22 cellular contexts compared by ENCODE assay signal in the genomic region with DNA sequence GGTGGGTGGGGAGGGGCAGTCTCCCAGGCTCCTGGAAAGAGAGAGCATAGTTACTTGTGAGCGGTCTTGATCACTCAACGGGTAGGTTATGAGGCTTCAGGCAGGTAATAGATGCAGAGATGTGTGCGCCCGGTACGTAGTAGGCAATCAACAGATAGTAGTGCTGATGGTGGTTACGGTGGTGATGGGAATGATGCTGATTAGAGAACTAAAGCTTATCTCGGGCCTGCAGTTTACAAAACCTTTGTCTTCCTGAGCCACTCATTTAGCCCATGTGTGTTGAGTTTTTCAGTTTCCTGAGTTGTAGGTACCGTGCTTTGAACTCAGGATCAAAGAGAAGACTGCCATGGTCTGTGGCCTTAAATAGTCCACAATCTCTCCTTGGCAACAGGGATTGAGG.
DNase-seq lines count a peak whose midpoint lies in the region; ATAC-seq, FAIRE-seq and TF ChIP-seq lines count a peak whose summit lies in the region.
"Had no signal": no experiment of that assay in that cellular context is flagged by ENCODE, and none has a peak within 500 bp of the region (broad histone marks: within the 10 kb centered on the region; RNA-seq: fewer than 3 reads in every experiment).

No MANE protein-coding gene starts in this region.

- H3K36me3 ChIP-seq in K562 (ENCODE audit: control insufficient read depth, insufficient read depth, low read length), result no peaks in the 10 kb centered on the region
- H3K36me3 ChIP-seq: SJCRH30 had no signal

- POLR2A ChIA-PET in K562 (lab: Yijun Ruan, JAX), result no interaction called here

- no peak for TF ChIP-seq CTCF in K562 (IDR thresholded peaks at IDR 0.05 in 2 of 3, conservative IDR thresholded peaks at IDR 0.05 in 1 of 3; ENCODE audit: insufficient read depth in 2 of 3, low read depth in 1 of 3, low read length in 3 of 3)

- H3K9me1 ChIP-seq in K562 (ENCODE audit: control insufficient read depth, insufficient read depth, low read length), result no peaks in the 10 kb centered on the region

- no peak for TF ChIP-seq EP300 in K562 (IDR thresholded peaks at IDR 0.05; ENCODE audit: low read length)

- intact Hi-C loops in K562 (cut with micrococcal nuclease), result no loop called here

- no peak overlapping the region for H2AFZ ChIP-seq in K562 (ENCODE audit: low read depth, low read length)

- FAIRE-seq in K562 (lab: Jason Lieb, UNC), result peak; percentile 35
- FAIRE-seq: GM19239, H54, RCC 7860 had no signal

- ATAC-seq in K562 (no peak; the same call in 2 of the 3 replicates), GM21619 (IDR thresholded peaks at IDR 0.05; ENCODE audit: unreplicated experiment) (no peak)

- peaks cover 0 to 4% of the 10 kb centered on the region in 2 experiments; a peak in 3 of 5 replicates for H3K4me1 ChIP-seq in K562 (replicated peaks in 1 of 2; ENCODE audit: control insufficient read depth in 2 of 2, insufficient read depth in 2 of 2, low read length in 2 of 2)
- H3K4me1 ChIP-seq: SJCRH30 had no signal

- H3K27ac ChIP-seq in K562 (ENCODE audit: extremely low read depth, low read depth, low read length) (no peak overlapping the region), temporal lobe (ENCODE audit: low read depth, low read length) (peak overlapping the region; percentile 22)
- H3K27ac ChIP-seq: SJCRH30 had no signal

- peaks cover 4% of the 10 kb centered on the region for H3K36me3 Mint-ChIP-seq in activated naive CD8-positive, alpha-beta T cell
- H3K36me3 Mint-ChIP-seq in activated naive CD8-positive, alpha-beta T cell treated with anti-CD3 and anti-CD28 coated beads for 36 hours, result no peaks in the 10 kb centered on the region

- H3K27me3 ChIP-seq in K562 (ENCODE audit: control insufficient read depth in 2 of 2, insufficient read depth in 2 of 2, low read length in 2 of 2), result peaks cover 0 to 6% of the 10 kb centered on the region in 2 experiments; a peak in 3 of 5 replicates
- H3K27me3 ChIP-seq: SJCRH30 had no signal

- H3K4me3 ChIP-seq in Jurkat, Clone E6-1 (ENCODE audit: low read length), result no peak overlapping the region
- no peak overlapping the region for H3K4me3 ChIP-seq in K562
- H3K4me3 ChIP-seq: SJCRH30 had no signal

- CTCF ChIA-PET in K562 (lab: Yijun Ruan, JAX; ENCODE audit: low intra/inter-chr PET ratio), result no interaction called here

- 5% methylated on average over 8 of the region's 8 CpGs for WGBS in K562 (ENCODE audit: insufficient coverage, low coverage, missing lambda C conversion rate)

- H3K4me2 ChIP-seq in K562 (ENCODE audit: insufficient read depth, low read length), result no peak overlapping the region

- no peaks in the 10 kb centered on the region for H3K9me3 Mint-ChIP-seq in activated naive CD8-positive, alpha-beta T cell (ENCODE audit: low read depth)
- no peaks in the 10 kb centered on the region for H3K9me3 Mint-ChIP-seq in activated naive CD8-positive, alpha-beta T cell treated with anti-CD3 and anti-CD28 coated beads for 36 hours

- no peaks in the 10 kb centered on the region for H3K9me3 ChIP-seq in K562 (replicated peaks; ENCODE audit: control insufficient read depth, insufficient read depth, low read depth, low read length)
- H3K9me3 ChIP-seq: SJCRH30 had no signal

- TF ChIP-seq POLR2A in K562 (conservative IDR thresholded peaks at IDR 0.05), result no peak

- H4K20me1 ChIP-seq in K562 (replicated peaks; ENCODE audit: control insufficient read depth, insufficient read depth, low read length), result peaks cover 14% of the 10 kb centered on the region; the same call in 1 of the 2 replicates

- no peaks in the 10 kb centered on the region for H3K79me2 ChIP-seq in K562 (ENCODE audit: control insufficient read depth, insufficient read depth, low read length)

- H3K4me3 Mint-ChIP-seq in activated naive CD8-positive, alpha-beta T cell, result no peak overlapping the region
- no peak overlapping the region for H3K4me3 Mint-ChIP-seq in activated naive CD8-positive, alpha-beta T cell treated with anti-CD3 and anti-CD28 coated beads for 36 hours
- H3K4me3 Mint-ChIP-seq: CD14-positive monocyte had no signal

- no peak for TF ChIP-seq RAD21 in K562 (CRISPR knock-in tag; conservative IDR thresholded peaks at IDR 0.05 in 1 of 2, IDR thresholded peaks at IDR 0.05 in 1 of 2)

- H3K9ac ChIP-seq in K562 (ENCODE audit: insufficient read depth in 1 of 2, low read depth in 2 of 2, low read length in 2 of 2), result no peak overlapping the region

- in situ Hi-C loops in K562 (cut with MboI), result no loop called here

- H3K27ac Mint-ChIP-seq in activated naive CD8-positive, alpha-beta T cell, result peak overlapping the region; percentile 46
- H3K27ac Mint-ChIP-seq in activated naive CD8-positive, alpha-beta T cell treated with anti-CD3 and anti-CD28 coated beads for 36 hours, result no peak overlapping the region

- BruUV-seq in K562 (replicated peaks; lab: Mats Ljungman, UMichigan), result no TSS peak

- no peak for DNase-seq in activated naive CD8-positive, alpha-beta T cell treated with anti-CD3 and anti-CD28 coated beads for 36 hours
- peak; percentile 94 for DNase-seq in Jurkat, Clone E6-1 (ENCODE audit: low read depth, low spot score)
- DNase-seq in K562 (ENCODE audit: extremely low read depth in 1 of 4, low spot score in 3 of 4) (peak in 1 of 4 experiments; percentile 11), NOMO-1 (lab: John Stamatoyannopoulos, UW; ENCODE audit: unreplicated experiment in 2 of 2) (no peak)
- DNase-seq: ACHN, COR-L47, DMS79, KBM-7, NCI-H1105, NCI-H2029 treated with DMSO at 0.1 percent for 48 hours, NCI-H226, NCI-H510A treated with DMSO at 0.1 percent for 48 hours, NCI-H774, OCI-M1, SJCRH30 had no signal

- H3K4me1 Mint-ChIP-seq in activated naive CD8-positive, alpha-beta T cell (ENCODE audit: low read depth), result peaks cover 20% of the 10 kb centered on the region
- peaks cover 9% of the 10 kb centered on the region for H3K4me1 Mint-ChIP-seq in activated naive CD8-positive, alpha-beta T cell treated with anti-CD3 and anti-CD28 coated beads for 36 hours
- H3K4me1 Mint-ChIP-seq: CD14-positive monocyte had no signal

- no peaks in the 10 kb centered on the region for H3K27me3 Mint-ChIP-seq in activated naive CD8-positive, alpha-beta T cell
- H3K27me3 Mint-ChIP-seq in activated naive CD8-positive, alpha-beta T cell treated with anti-CD3 and anti-CD28 coated beads for 36 hours, result no peaks in the 10 kb centered on the region

TF ChIP-seq in K562, 482 proteins besides CTCF, POLR2A, EP300 and RAD21:
- TF ChIP-seq CXXC5 (CRISPR knock-in tag; IDR thresholded peaks at IDR 0.05) (peak; percentile 65), WHSC1 (IDR thresholded peaks at IDR 0.05; ENCODE audit: low read length) (no peak), CBFA2T3 (IDR thresholded peaks at IDR 0.05) (peak; percentile 68), TEAD4 (IDR thresholded peaks at IDR 0.05; ENCODE audit: low read length) (peak; percentile 23; the same call in 1 of the 2 replicates), TEAD4 (CRISPR knock-in tag; IDR thresholded peaks at IDR 0.05; ENCODE audit: borderline replicate concordance) (no peak), HNRNPL (IDR thresholded peaks at IDR 0.05; ENCODE audit: low read depth, low read length) (no peak), TCF3 (CRISPR knock-in tag; IDR thresholded peaks at IDR 0.05) (peak; percentile 61), ARID1B (IDR thresholded peaks at IDR 0.05) (peak; percentile 31; the same call in 1 of the 2 replicates), CBFA2T2 (conservative IDR thresholded peaks at IDR 0.05) (0 out of 2 replicates have a peak, but pooled peaks have one; percentile 32), SOX6 (IDR thresholded peaks at IDR 0.05) (0 out of 2 replicates have a peak, but pooled peaks have one; percentile 41), ZNF12 (CRISPR knock-in tag; IDR thresholded peaks at IDR 0.05) (no peak), SREBF1 (IDR thresholded peaks at IDR 0.05; ENCODE audit: borderline replicate concordance, low read depth, low read length) (no peak), TAL1 (IDR thresholded peaks at IDR 0.05) (peak; percentile 42; the same call in 1 of the 2 replicates), ZNF184 (CRISPR knock-in tag; IDR thresholded peaks at IDR 0.05) (no peak), ILK (tag; IDR thresholded peaks at IDR 0.05; ENCODE audit: borderline replicate concordance, low read depth) (no peak), KLF13 (tag; IDR thresholded peaks at IDR 0.05; ENCODE audit: borderline replicate concordance, low read depth) (no peak), ZKSCAN1 (IDR thresholded peaks at IDR 0.05; ENCODE audit: low read depth, low read length) (peak; percentile 80; the same call in 1 of the 2 replicates), RUNX1 (IDR thresholded peaks at IDR 0.05; ENCODE audit: low read depth) (no peak), STAT5A (IDR thresholded peaks at IDR 0.05; ENCODE audit: borderline replicate concordance, low read length) (no peak)
- TF ChIP-seq, protein P1, sequence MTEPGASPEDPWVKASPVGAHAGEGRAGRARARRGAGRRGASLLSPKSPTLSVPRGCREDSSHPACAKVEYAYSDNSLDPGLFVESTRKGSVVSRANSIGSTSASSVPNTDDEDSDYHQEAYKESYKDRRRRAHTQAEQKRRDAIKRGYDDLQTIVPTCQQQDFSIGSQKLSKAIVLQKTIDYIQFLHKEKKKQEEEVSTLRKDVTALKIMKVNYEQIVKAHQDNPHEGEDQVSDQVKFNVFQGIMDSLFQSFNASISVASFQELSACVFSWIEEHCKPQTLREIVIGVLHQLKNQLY (CRISPR knock-in tag; conservative IDR thresholded peaks at IDR 0.05), result no peak
